28 cellular contexts compared by ENCODE assay signal in genomic region chr4:47391256-47391655, GRCh38.
DNase-seq lines count a peak whose midpoint lies in the region; ATAC-seq and TF ChIP-seq lines count a peak whose summit lies in the region.
"Had no signal": no experiment of that assay in that cellular context is flagged by ENCODE, and none has a peak within 500 bp of the region (broad histone marks: within the 10 kb centered on the region; RNA-seq: fewer than 3 reads in every experiment).

No MANE protein-coding gene starts in this region.

- no peak overlapping the region for H3K27ac Mint-ChIP-seq in osteocyte (ENCODE audit: unreplicated experiment)
- H3K27ac Mint-ChIP-seq: activated CD4-positive, alpha-beta T cell treated with anti-CD3 and anti-CD28 coated beads for 36 hours; effector memory CD8-positive, alpha-beta T cell; stimulated activated naive CD8-positive, alpha-beta T cell treated with anti-CD3 and anti-CD28 coated beads, Interleukin-15, amount 100 ng/mL, for 72 hours had no signal

- no peaks in the 10 kb centered on the region for H3K9me3 Mint-ChIP-seq in osteocyte (ENCODE audit: unreplicated experiment)
- H3K9me3 Mint-ChIP-seq: activated T-cell treated with anti-CD3 and anti-CD28 coated beads, Interleukin-2, amount 50 U/mL, for 4 hours; brain; effector memory CD8-positive, alpha-beta T cell; stimulated activated naive CD8-positive, alpha-beta T cell treated with anti-CD3 and anti-CD28 coated beads, Interleukin-15, amount 100 ng/mL, for 72 hours had no signal

- TF ChIP-seq CTCF in osteocyte (IDR thresholded peaks at IDR 0.05), result no peak

- DNase-seq in iPS-NIHi11 (ENCODE audit: low spot score) (no peak), osteocyte (ENCODE audit: extremely low spot score, unreplicated experiment) (no peak)
- no peak for DNase-seq in stimulated activated CD4-positive, alpha-beta T cell treated with anti-CD3 and anti-CD28 coated beads, Interleukin-2, amount 100 ng/mL, for 48 hours
- DNase-seq: ACHN; activated CD4-positive, alpha-beta T cell treated with anti-CD3 and anti-CD28 coated beads for 36 hours; activated CD8-positive, alpha-beta memory T cell treated with anti-CD3 and anti-CD28 coated beads for 24 hours; activated naive CD4-positive, alpha-beta T cell; activated T-cell treated with anti-CD3 and anti-CD28 coated beads, Interleukin-2, amount 50 U/mL, for 4 hours; adrenal gland; effector memory CD8-positive, alpha-beta T cell; foreskin fibroblast; heart left ventricle; IMR-90; mesenchymal stem cell; NCI-H1048; NCI-H1930; NCI-H2227 treated with DMSO at 0.1 percent for 48 hours; NCI-H748 treated with DMSO at 0.1 percent for 48 hours; SK-N-SH; stimulated activated naive CD8-positive, alpha-beta T cell treated with anti-CD3 and anti-CD28 coated beads, Interleukin-15, amount 100 ng/mL, for 72 hours; T-helper 2 cell; thyroid gland had no signal

- no peaks in the 10 kb centered on the region for H3K4me1 Mint-ChIP-seq in osteocyte (ENCODE audit: unreplicated experiment)
- H3K4me1 Mint-ChIP-seq: activated CD4-positive, alpha-beta T cell treated with anti-CD3 and anti-CD28 coated beads for 36 hours; stimulated activated naive CD8-positive, alpha-beta T cell treated with anti-CD3 and anti-CD28 coated beads, Interleukin-15, amount 100 ng/mL, for 72 hours had no signal

- H3K4me3 Mint-ChIP-seq in osteocyte (ENCODE audit: unreplicated experiment), result no peak overlapping the region
- H3K4me3 Mint-ChIP-seq: activated CD4-positive, alpha-beta T cell treated with anti-CD3 and anti-CD28 coated beads for 36 hours; activated T-cell treated with anti-CD3 and anti-CD28 coated beads, Interleukin-2, amount 50 U/mL, for 4 hours; brain; effector memory CD8-positive, alpha-beta T cell; stimulated activated naive CD8-positive, alpha-beta T cell treated with anti-CD3 and anti-CD28 coated beads, Interleukin-15, amount 100 ng/mL, for 72 hours had no signal

- no peaks in the 10 kb centered on the region for H3K36me3 Mint-ChIP-seq in osteocyte (ENCODE audit: unreplicated experiment)
- H3K36me3 Mint-ChIP-seq: brain had no signal

- ATAC-seq in GM18499 (IDR thresholded peaks at IDR 0.05; ENCODE audit: insufficient read depth, unreplicated experiment), result peak; percentile 81
- peak; percentile 63 for ATAC-seq in GM18909 (IDR thresholded peaks at IDR 0.05; ENCODE audit: poor library complexity, unreplicated experiment)
- ATAC-seq in HG02870 (IDR thresholded peaks at IDR 0.05; ENCODE audit: unreplicated experiment), result peak; percentile 82
- ATAC-seq in HG03469 (IDR thresholded peaks at IDR 0.05; ENCODE audit: unreplicated experiment), result peak; percentile 70
- no peak for ATAC-seq in GM21529 (IDR thresholded peaks at IDR 0.05; ENCODE audit: unreplicated experiment)
- ATAC-seq: activated CD4-positive, alpha-beta T cell treated with anti-CD3 and anti-CD28 coated beads for 36 hours; activated T-cell treated with anti-CD3 and anti-CD28 coated beads, Interleukin-2, amount 50 U/mL, for 4 hours; effector memory CD8-positive, alpha-beta T cell; heart left ventricle; stimulated activated naive CD8-positive, alpha-beta T cell treated with anti-CD3 and anti-CD28 coated beads, Interleukin-15, amount 100 ng/mL, for 72 hours had no signal

- H3K27me3 Mint-ChIP-seq in osteocyte (ENCODE audit: unreplicated experiment), result peaks cover 58% of the 10 kb centered on the region
- H3K27me3 Mint-ChIP-seq: brain had no signal
